Comparison of ENCODE assay signal across 8 cellular contexts in genomic region chr7:25179325-25179724, GRCh38. TPM values are rescaled to one million over a fixed set of nuclear protein-coding genes. Genes with fewer than 3 reads are reported as not detected.
DNase-seq lines count a peak whose midpoint lies in the region; ATAC-seq and TF ChIP-seq lines count a peak whose summit lies in the region.

No MANE protein-coding gene starts in this region.

- H3K4me1 ChIP-seq in ascending aorta (peaks cover 0 to 4% of the 10 kb centered on the region in 2 donors), right lobe of liver (peaks cover 0 to 3% (median 0%) of the 10 kb centered on the region in 4 donors), thoracic aorta (ENCODE audit: control insufficient read depth in 1 of 2, low read depth in 2 of 2) (peaks cover 0 to 8% of the 10 kb centered on the region in 2 donors)

- H3K27ac Mint-ChIP-seq in activated CD4-positive, alpha-beta T cell treated with anti-CD3 and anti-CD28 coated beads, Interleukin-2, amount 10 ng/mL, durations not matched to agents 24 days and 14 days: peak overlapping the region; percentile 39

- peaks cover 6% of the 10 kb centered on the region for H3K27me3 Mint-ChIP-seq in activated CD4-positive, alpha-beta T cell treated with anti-CD3 and anti-CD28 coated beads, Interleukin-2, amount 10 ng/mL, durations not matched to agents 24 days and 14 days

- no peak for DNase-seq in activated CD4-positive, alpha-beta T cell treated with anti-CD3 and anti-CD28 coated beads, Interleukin-2, amount 10 ng/mL, durations not matched to agents 24 days and 14 days
- no peak for DNase-seq in activated CD4-positive, alpha-beta T cell treated with anti-CD3 and anti-CD28 coated beads for 48 hours
- DNase-seq in ascending aorta (ENCODE audit: low spot score in 2 of 2): no peak
- DNase-seq in right lobe of liver: no peak
- no peak for DNase-seq in thoracic aorta (ENCODE audit: low spot score)
- DNase-seq in NOMO-1 treated with dmso at 0.1 percent for 144 hours (lab: John Stamatoyannopoulos, UW; ENCODE audit: unreplicated experiment): no peak

- intact Hi-C loops in activated CD4-positive, alpha-beta T cell treated with anti-CD3 and anti-CD28 coated beads, Interleukin-2, amount 10 ng/mL, durations not matched to agents 24 days and 14 days (cut with micrococcal nuclease): no loop called here
- intact Hi-C loops in ascending aorta (cut with DNase I) (loop anchor here (5.0 to 10.0 kb wide), 2 partner anchors 422 to 1645 kb away; partner anchors contain the start of genes GSDME and TRA2A), right lobe of liver (cut with DNase I) (no loop called here)

- peaks cover 14% of the 10 kb centered on the region for H3K4me1 Mint-ChIP-seq in activated CD4-positive, alpha-beta T cell treated with anti-CD3 and anti-CD28 coated beads, Interleukin-2, amount 10 ng/mL, durations not matched to agents 24 days and 14 days

- no peaks in the 10 kb centered on the region for H3K9me3 ChIP-seq in ascending aorta
- no peaks in the 10 kb centered on the region for H3K9me3 ChIP-seq in right lobe of liver
- H3K9me3 ChIP-seq in thoracic aorta: no peaks in the 10 kb centered on the region

- ATAC-seq in right lobe of liver (no peak), thoracic aorta (ENCODE audit: insufficient number of reproducible peaks, low FRiP score, low read depth) (no peak), GM18858 (IDR thresholded peaks at IDR 0.05; ENCODE audit: unreplicated experiment) (no peak), HG03039 (IDR thresholded peaks at IDR 0.05; ENCODE audit: unreplicated experiment) (no peak)

- H3K27me3 ChIP-seq in ascending aorta (no peaks in the 10 kb centered on the region), right lobe of liver (no peaks in the 10 kb centered on the region), thoracic aorta (replicated peaks; ENCODE audit: insufficient read depth) (no peaks in the 10 kb centered on the region)

- no peak for TF ChIP-seq POLR2A in right lobe of liver (IDR thresholded peaks at IDR 0.05)

- H3K27ac ChIP-seq in ascending aorta: peak overlapping the region; percentile 78 to 85
- peak overlapping the region in 1 of 3 donors; percentile 71 for H3K27ac ChIP-seq in right lobe of liver
- peak overlapping the region; percentile 74 to 83 for H3K27ac ChIP-seq in thoracic aorta

- TF ChIP-seq CTCF in ascending aorta (IDR thresholded peaks at IDR 0.05): no peak
- no peak for TF ChIP-seq CTCF in right lobe of liver (IDR thresholded peaks at IDR 0.05)
- TF ChIP-seq CTCF in thoracic aorta (IDR thresholded peaks at IDR 0.05): no peak

- H3K36me3 ChIP-seq in ascending aorta (no peaks in the 10 kb centered on the region), right lobe of liver (no peaks in the 10 kb centered on the region), thoracic aorta (no peaks in the 10 kb centered on the region)

- peaks cover 3% of the 10 kb centered on the region for H3K36me3 Mint-ChIP-seq in activated CD4-positive, alpha-beta T cell treated with anti-CD3 and anti-CD28 coated beads, Interleukin-2, amount 10 ng/mL, durations not matched to agents 24 days and 14 days (ENCODE audit: low read depth)

- H3K4me3 ChIP-seq in ascending aorta (peak overlapping the region; percentile 69 to 74), right lobe of liver (peak overlapping the region; percentile 72 to 74 (median 74)), thoracic aorta (peak overlapping the region; percentile 84)

- WGBS in right lobe of liver (ENCODE audit: insufficient coverage, low coverage, low lambda C conversion rate, missing lambda C conversion rate): 53% methylated on average over 9 of the region's 9 CpGs

- H3K4me3 Mint-ChIP-seq in activated CD4-positive, alpha-beta T cell treated with anti-CD3 and anti-CD28 coated beads, Interleukin-2, amount 10 ng/mL, durations not matched to agents 24 days and 14 days: peak overlapping the region; percentile 84

- H3K9me3 Mint-ChIP-seq in activated CD4-positive, alpha-beta T cell treated with anti-CD3 and anti-CD28 coated beads, Interleukin-2, amount 10 ng/mL, durations not matched to agents 24 days and 14 days: no peaks in the 10 kb centered on the region

RNA-seq across cellular contexts. Expression of gene NPVF, which starts 49.0 kb away (rescaled TPM):
- not detected in 2 replicates for total RNA-seq in activated CD4-positive, alpha-beta T cell treated with anti-CD3 and anti-CD28 coated beads, Interleukin-2, amount 10 ng/mL, durations not matched to agents 24 days and 14 days
- total RNA-seq in ascending aorta (not detected), right lobe of liver (not detected), thoracic aorta (not detected)

RNA-seq across cellular contexts. Expression of gene CYCS, which starts 54.3 kb away (rescaled TPM):
- total RNA-seq in activated CD4-positive, alpha-beta T cell treated with anti-CD3 and anti-CD28 coated beads, Interleukin-2, amount 10 ng/mL, durations not matched to agents 24 days and 14 days: 280 and 290 TPM in 2 replicates
- total RNA-seq in ascending aorta (11.5 TPM), right lobe of liver (10 to 100 TPM; 45.8 to 79.9 (median 52.8) TPM), thoracic aorta (10 to 100 TPM; 16.8 to 29.7 TPM)
